ENCODE assay signal across 12 cellular contexts in the genomic region with DNA sequence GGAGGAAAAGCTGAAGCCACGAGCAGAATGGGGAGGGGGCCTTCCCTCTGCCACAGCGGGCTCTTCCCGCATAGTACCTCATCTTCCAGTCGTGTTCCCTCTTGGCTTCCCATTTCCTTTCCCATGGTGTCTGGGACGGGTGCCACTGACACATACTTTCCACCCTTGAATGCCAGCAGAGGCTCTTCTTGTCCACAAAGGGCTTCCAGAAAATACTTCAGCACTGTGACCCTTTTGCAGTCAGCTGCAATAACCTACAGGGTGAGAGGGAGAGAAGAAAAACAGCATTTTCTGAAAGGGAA. TPM values are rescaled to one million over a fixed set of nuclear protein-coding genes. Genes with fewer than 3 reads are reported as not detected.
DNase-seq lines count a peak whose midpoint lies in the region; ATAC-seq and TF ChIP-seq lines count a peak whose summit lies in the region.
"Had no signal": no experiment of that assay in that cellular context is flagged by ENCODE, and none has a peak within 500 bp of the region (broad histone marks: within the 10 kb centered on the region; RNA-seq: fewer than 3 reads in every experiment).

No MANE protein-coding gene starts in this region.

- H3K4me1 ChIP-seq in BLaER1 treated with 17β-estradiol and CSF1 and Interleukin-3, amounts not matched to agents 10 nM and 100 nM = peaks cover 74 to 97% (median 91%) of the 10 kb centered on the region in 10 experiments
- peaks cover 84% of the 10 kb centered on the region for H3K4me1 ChIP-seq in adipocyte (ENCODE audit: control insufficient read depth, insufficient read depth, low read length)
- H3K4me1 ChIP-seq in heart left ventricle = peaks cover 22 to 94% (median 83%) of the 10 kb centered on the region in 12 donors
- peaks cover 13% of the 10 kb centered on the region for H3K4me1 ChIP-seq in prostate gland (replicated peaks)

- peak; percentile 19 to 52 (median 38) for ATAC-seq in heart left ventricle
- ATAC-seq in GM18868 (IDR thresholded peaks at IDR 0.05; ENCODE audit: unreplicated experiment) = no peak
- ATAC-seq: T-cell had no signal

- WGBS in heart left ventricle, 4 donors = 8 to 21% (median 14%) methylated on average over 5 of the region's 5 CpGs
- 42% methylated on average over 5 of the region's 5 CpGs for WGBS in prostate gland

- H3K9me3 ChIP-seq in BLaER1 treated with 17β-estradiol and CSF1 and Interleukin-3, amounts not matched to agents 10 nM and 100 nM (replicated peaks in 1 of 11) = no peaks in the 10 kb centered on the region
- H3K9me3 ChIP-seq in adipocyte (ENCODE audit: control insufficient read depth, low read length) = no peaks in the 10 kb centered on the region
- H3K9me3 ChIP-seq in heart left ventricle = no peaks in the 10 kb centered on the region
- H3K9me3 ChIP-seq in prostate gland = no peaks in the 10 kb centered on the region

- TF ChIP-seq POLR2A in heart left ventricle (IDR thresholded peaks at IDR 0.05) (no peak), prostate gland (IDR thresholded peaks at IDR 0.05) (no peak)

- no peaks in the 10 kb centered on the region for H3K27me3 ChIP-seq in BLaER1 treated with 17β-estradiol and CSF1 and Interleukin-3, amounts not matched to agents 10 nM and 100 nM
- H3K27me3 ChIP-seq in adipocyte (replicated peaks; ENCODE audit: control insufficient read depth, insufficient read depth, low read length) (no peaks in the 10 kb centered on the region), heart left ventricle (no peaks in the 10 kb centered on the region), prostate gland (replicated peaks; ENCODE audit: insufficient read depth) (no peaks in the 10 kb centered on the region)

- no peak overlapping the region; a peak in 1 of 20 replicates for H3K4me3 ChIP-seq in BLaER1 treated with 17β-estradiol and CSF1 and Interleukin-3, amounts not matched to agents 10 nM and 100 nM
- peak overlapping the region; percentile 5 for H3K4me3 ChIP-seq in adipocyte (ENCODE audit: low read length)
- H3K4me3 ChIP-seq in heart left ventricle = no peak overlapping the region
- no peak overlapping the region for H3K4me3 ChIP-seq in prostate gland

- H3K36me3 ChIP-seq in BLaER1 treated with 17β-estradiol and CSF1 and Interleukin-3, amounts not matched to agents 10 nM and 100 nM = peaks cover 16 to 51% (median 28%) of the 10 kb centered on the region in 11 experiments
- H3K36me3 ChIP-seq in adipocyte (ENCODE audit: control insufficient read depth, insufficient read depth, low read length, severe bottlenecking) = peaks cover 9% of the 10 kb centered on the region
- peaks cover 0 to 18% (median 14%) of the 10 kb centered on the region in 9 donors for H3K36me3 ChIP-seq in heart left ventricle
- peaks cover 4 to 7% of the 10 kb centered on the region in 2 donors for H3K36me3 ChIP-seq in prostate gland

- H3K4me2 ChIP-seq in BLaER1 treated with 17β-estradiol and CSF1 and Interleukin-3, amounts not matched to agents 10 nM and 100 nM = peak overlapping the region; percentile 93 to 99 (median 95)

- H3K9ac ChIP-seq in BLaER1 treated with 17β-estradiol and CSF1 and Interleukin-3, amounts not matched to agents 10 nM and 100 nM = peak overlapping the region in 5 of 11 experiments; percentile 11 to 82 (median 42); a peak in 5 of 22 replicates
- peak overlapping the region; percentile 74 for H3K9ac ChIP-seq in adipocyte (ENCODE audit: low read length)

- intact Hi-C loops in heart left ventricle (cut with DNase I) = loop anchor here in 3 of 10 donors (2.0 to 5.0 kb wide), 3 partner anchors 17 to 92 kb away; no protein-coding TSS in a partner anchor
- intact Hi-C loops in prostate gland (cut with DNase I) = no loop called here

- TF ChIP-seq CTCF in heart left ventricle (IDR thresholded peaks at IDR 0.05) (no peak), prostate gland (IDR thresholded peaks at IDR 0.05) (no peak), GM20000 (IDR thresholded peaks at IDR 0.05; ENCODE audit: extremely low read depth, missing control alignments) (no peak)

- peaks cover 0 to 82% (median 0%) of the 10 kb centered on the region in 11 experiments; a peak in 8 of 22 replicates for H4K20me1 ChIP-seq in BLaER1 treated with 17β-estradiol and CSF1 and Interleukin-3, amounts not matched to agents 10 nM and 100 nM

- H3K27ac ChIP-seq in BLaER1 treated with 17β-estradiol and CSF1 and Interleukin-3, amounts not matched to agents 10 nM and 100 nM = peak overlapping the region in 6 of 11 experiments; percentile 79 to 91 (median 88); a peak in 8 of 22 replicates
- H3K27ac ChIP-seq in heart left ventricle (peak overlapping the region; percentile 74 to 95 (median 90)), prostate gland (peak overlapping the region; percentile 69)

- peak; percentile 60 for DNase-seq in adipocyte (ENCODE audit: low read depth)
- peak in 3 of 5 donors; percentile 73 to 81 (median 75) for DNase-seq in heart left ventricle
- DNase-seq in prostate gland (ENCODE audit: low spot score) = no peak
- no peak for DNase-seq in GM20000 (ENCODE audit: low spot score)
- no peak for DNase-seq in SHP77 (lab: John Stamatoyannopoulos, UW)
- no peak for DNase-seq in NCI-H748 (lab: John Stamatoyannopoulos, UW; ENCODE audit: unreplicated experiment)
- DNase-seq: activated T-cell treated with anti-CD3 and anti-CD28 coated beads, Interleukin-2, amount 50 U/mL, for 24 hours; CD4-positive, alpha-beta memory T cell; erythroblast; T-cell had no signal

RNA-seq across cellular contexts. Expression of a gene that starts 30.7 kb away (rescaled TPM):
- 10 to 100 TPM in 7 of 9 donors, 1 to 10 TPM in 2; 8.9 to 29.6 (median 16.7) TPM for total RNA-seq in heart left ventricle
- 10 to 100 TPM in 1 of 2 donors, 1 to 10 TPM in 1; 8.3 to 11.7 TPM for polyA plus RNA-seq in heart left ventricle
- total RNA-seq in prostate gland = 10 to 100 TPM; 20.5 to 33.1 TPM

RNA-seq across cellular contexts. Expression of a gene that starts 43.8 kb away (rescaled TPM):
- total RNA-seq in heart left ventricle (10 to 100 TPM; 16.0 to 30.2 (median 20.0) TPM), prostate gland (10 to 100 TPM; 52.2 to 57.5 TPM)
- 10 to 100 TPM; 26.6 to 52.4 TPM for polyA plus RNA-seq in heart left ventricle

RNA-seq across cellular contexts. Expression of a gene that starts 55.6 kb away (rescaled TPM):
- total RNA-seq in heart left ventricle (10 to 100 TPM; 14.0 to 38.1 (median 27.6) TPM), prostate gland (10 to 100 TPM; 61.4 to 84.1 TPM)
- polyA plus RNA-seq in heart left ventricle = 10 to 100 TPM; 18.8 to 23.4 TPM

Comparison
In these comparisons a context has a peak if more than half of its experiments do, and no peak if none do; other contexts are left out.
1. DNase-seq: peak in adipocyte (single experiment) and heart left ventricle (3 of 5); none in prostate gland (single experiment), GM20000 (single experiment), SHP77 (0 of 2) and NCI-H748 (single experiment).
2. Peak in every context shown above with its lines, with median percentiles within 50 percentile points of each other: H3K27ac ChIP-seq.